1 cellular context compared by ENCODE assay signal in the genomic region with DNA sequence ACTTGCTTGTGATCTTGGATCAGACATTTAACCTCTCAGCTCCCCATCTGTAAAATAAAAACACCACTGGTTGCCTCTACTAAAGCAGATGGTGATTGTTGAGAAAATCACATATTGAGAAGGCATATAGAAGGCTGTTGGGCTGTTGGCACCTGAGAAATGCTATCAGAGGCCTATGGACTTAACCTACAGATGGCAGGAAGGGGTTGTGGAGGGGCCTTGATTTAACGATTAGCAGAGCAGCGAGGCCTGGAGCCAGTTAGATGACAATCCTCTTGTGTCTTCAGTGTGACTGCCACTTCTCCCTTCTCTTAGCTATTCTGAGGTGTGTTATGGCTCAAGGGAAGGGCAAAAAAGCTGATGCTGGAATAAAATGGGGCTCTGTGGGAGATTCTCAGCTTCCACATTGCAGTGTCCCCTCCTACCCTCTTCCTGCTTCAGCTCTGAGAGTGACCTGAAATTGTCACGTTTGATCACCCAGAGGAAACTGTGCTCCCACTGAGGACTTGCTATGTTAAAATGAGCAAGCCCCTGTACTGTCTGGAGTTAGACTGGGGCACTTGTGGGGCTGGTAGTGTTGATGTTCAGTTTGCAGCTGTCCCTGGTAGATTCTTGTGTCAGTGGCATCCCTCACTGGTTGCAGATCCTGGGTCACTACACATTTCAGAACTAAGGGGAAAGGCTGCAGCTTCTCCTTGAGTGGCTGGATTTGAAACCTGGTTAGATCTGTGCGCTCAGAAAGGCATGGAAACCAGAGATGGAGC.
TF ChIP-seq lines count a peak whose summit lies in the region.

No MANE protein-coding gene starts in this region.

TF ChIP-seq in H1, 55 proteins besides CTCF, POLR2A, EP300 and RAD21 (continued from another document):
- TF ChIP-seq, protein P1, sequence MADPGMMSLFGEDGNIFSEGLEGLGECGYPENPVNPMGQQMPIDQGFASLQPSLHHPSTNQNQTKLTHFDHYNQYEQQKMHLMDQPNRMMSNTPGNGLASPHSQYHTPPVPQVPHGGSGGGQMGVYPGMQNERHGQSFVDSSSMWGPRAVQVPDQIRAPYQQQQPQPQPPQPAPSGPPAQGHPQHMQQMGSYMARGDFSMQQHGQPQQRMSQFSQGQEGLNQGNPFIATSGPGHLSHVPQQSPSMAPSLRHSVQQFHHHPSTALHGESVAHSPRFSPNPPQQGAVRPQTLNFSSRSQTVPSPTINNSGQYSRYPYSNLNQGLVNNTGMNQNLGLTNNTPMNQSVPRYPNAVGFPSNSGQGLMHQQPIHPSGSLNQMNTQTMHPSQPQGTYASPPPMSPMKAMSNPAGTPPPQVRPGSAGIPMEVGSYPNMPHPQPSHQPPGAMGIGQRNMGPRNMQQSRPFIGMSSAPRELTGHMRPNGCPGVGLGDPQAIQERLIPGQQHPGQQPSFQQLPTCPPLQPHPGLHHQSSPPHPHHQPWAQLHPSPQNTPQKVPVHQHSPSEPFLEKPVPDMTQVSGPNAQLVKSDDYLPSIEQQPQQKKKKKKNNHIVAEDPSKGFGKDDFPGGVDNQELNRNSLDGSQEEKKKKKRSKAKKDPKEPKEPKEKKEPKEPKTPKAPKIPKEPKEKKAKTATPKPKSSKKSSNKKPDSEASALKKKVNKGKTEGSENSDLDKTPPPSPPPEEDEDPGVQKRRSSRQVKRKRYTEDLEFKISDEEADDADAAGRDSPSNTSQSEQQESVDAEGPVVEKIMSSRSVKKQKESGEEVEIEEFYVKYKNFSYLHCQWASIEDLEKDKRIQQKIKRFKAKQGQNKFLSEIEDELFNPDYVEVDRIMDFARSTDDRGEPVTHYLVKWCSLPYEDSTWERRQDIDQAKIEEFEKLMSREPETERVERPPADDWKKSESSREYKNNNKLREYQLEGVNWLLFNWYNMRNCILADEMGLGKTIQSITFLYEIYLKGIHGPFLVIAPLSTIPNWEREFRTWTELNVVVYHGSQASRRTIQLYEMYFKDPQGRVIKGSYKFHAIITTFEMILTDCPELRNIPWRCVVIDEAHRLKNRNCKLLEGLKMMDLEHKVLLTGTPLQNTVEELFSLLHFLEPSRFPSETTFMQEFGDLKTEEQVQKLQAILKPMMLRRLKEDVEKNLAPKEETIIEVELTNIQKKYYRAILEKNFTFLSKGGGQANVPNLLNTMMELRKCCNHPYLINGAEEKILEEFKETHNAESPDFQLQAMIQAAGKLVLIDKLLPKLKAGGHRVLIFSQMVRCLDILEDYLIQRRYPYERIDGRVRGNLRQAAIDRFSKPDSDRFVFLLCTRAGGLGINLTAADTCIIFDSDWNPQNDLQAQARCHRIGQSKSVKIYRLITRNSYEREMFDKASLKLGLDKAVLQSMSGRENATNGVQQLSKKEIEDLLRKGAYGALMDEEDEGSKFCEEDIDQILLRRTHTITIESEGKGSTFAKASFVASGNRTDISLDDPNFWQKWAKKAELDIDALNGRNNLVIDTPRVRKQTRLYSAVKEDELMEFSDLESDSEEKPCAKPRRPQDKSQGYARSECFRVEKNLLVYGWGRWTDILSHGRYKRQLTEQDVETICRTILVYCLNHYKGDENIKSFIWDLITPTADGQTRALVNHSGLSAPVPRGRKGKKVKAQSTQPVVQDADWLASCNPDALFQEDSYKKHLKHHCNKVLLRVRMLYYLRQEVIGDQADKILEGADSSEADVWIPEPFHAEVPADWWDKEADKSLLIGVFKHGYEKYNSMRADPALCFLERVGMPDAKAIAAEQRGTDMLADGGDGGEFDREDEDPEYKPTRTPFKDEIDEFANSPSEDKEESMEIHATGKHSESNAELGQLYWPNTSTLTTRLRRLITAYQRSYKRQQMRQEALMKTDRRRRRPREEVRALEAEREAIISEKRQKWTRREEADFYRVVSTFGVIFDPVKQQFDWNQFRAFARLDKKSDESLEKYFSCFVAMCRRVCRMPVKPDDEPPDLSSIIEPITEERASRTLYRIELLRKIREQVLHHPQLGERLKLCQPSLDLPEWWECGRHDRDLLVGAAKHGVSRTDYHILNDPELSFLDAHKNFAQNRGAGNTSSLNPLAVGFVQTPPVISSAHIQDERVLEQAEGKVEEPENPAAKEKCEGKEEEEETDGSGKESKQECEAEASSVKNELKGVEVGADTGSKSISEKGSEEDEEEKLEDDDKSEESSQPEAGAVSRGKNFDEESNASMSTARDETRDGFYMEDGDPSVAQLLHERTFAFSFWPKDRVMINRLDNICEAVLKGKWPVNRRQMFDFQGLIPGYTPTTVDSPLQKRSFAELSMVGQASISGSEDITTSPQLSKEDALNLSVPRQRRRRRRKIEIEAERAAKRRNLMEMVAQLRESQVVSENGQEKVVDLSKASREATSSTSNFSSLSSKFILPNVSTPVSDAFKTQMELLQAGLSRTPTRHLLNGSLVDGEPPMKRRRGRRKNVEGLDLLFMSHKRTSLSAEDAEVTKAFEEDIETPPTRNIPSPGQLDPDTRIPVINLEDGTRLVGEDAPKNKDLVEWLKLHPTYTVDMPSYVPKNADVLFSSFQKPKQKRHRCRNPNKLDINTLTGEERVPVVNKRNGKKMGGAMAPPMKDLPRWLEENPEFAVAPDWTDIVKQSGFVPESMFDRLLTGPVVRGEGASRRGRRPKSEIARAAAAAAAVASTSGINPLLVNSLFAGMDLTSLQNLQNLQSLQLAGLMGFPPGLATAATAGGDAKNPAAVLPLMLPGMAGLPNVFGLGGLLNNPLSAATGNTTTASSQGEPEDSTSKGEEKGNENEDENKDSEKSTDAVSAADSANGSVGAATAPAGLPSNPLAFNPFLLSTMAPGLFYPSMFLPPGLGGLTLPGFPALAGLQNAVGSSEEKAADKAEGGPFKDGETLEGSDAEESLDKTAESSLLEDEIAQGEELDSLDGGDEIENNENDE (IDR thresholded peaks at IDR 0.05; ENCODE audit: insufficient replicate concordance, low read length): no peak
